Comparison of ENCODE assay signal across 25 cellular contexts in the genomic region with DNA sequence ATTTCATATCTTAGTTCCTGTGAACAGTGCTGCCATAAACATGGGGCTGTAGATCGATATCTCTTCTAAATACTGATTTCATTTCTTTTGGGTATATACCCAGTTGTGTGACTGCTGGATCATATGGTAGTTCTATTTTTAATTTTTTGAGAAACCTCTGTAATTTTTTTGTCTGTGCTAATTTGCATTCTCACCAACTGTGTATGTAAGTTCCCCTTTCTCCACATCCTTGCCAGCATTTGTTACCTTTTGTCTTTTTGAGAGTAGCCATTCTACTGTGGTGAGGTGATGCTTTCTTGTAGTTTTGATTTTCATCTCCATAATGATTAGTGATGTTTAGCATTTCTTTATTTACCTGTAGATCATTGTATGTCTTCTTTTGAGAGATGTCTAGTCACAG.
DNase-seq lines count a peak whose midpoint lies in the region; ATAC-seq and TF ChIP-seq lines count a peak whose summit lies in the region.
"Had no signal": no experiment of that assay in that cellular context is flagged by ENCODE, and none has a peak within 500 bp of the region (broad histone marks: within the 10 kb centered on the region; RNA-seq: fewer than 3 reads in every experiment).

No MANE protein-coding gene starts in this region.

- no peaks in the 10 kb centered on the region for H3K36me3 ChIP-seq in SU-DHL-6 (ENCODE audit: low read length)
- H3K36me3 ChIP-seq in lower lobe of right lung, result no peaks in the 10 kb centered on the region
- H3K36me3 ChIP-seq in CD8-positive, alpha-beta T cell (ENCODE audit: insufficient read depth, low read length), result no peaks in the 10 kb centered on the region
- H3K36me3 ChIP-seq: esophagus muscularis mucosa, gastroesophageal sphincter, tibial artery, WERI-Rb-1 had no signal

- peak; percentile 49 for ATAC-seq in GM18508 (IDR thresholded peaks at IDR 0.05; ENCODE audit: insufficient read depth, unreplicated experiment)
- peak; percentile 57 for ATAC-seq in HG02642 (IDR thresholded peaks at IDR 0.05; ENCODE audit: poor library complexity, unreplicated experiment)
- ATAC-seq in HG03432 (IDR thresholded peaks at IDR 0.05; ENCODE audit: unreplicated experiment), result peak; percentile 73
- no peak for ATAC-seq in lower lobe of right lung
- ATAC-seq in CD8-positive, alpha-beta T cell, result no peak
- ATAC-seq in HG03439 (IDR thresholded peaks at IDR 0.05; ENCODE audit: unreplicated experiment), result no peak
- ATAC-seq: gastroesophageal sphincter, left colon had no signal

- H3K27me3 ChIP-seq in SU-DHL-6 (ENCODE audit: low read length) (no peaks in the 10 kb centered on the region), lower lobe of right lung (ENCODE audit: low read depth) (no peaks in the 10 kb centered on the region)
- H3K27me3 ChIP-seq in CD8-positive, alpha-beta T cell (ENCODE audit: insufficient read depth, low read length), result no peaks in the 10 kb centered on the region
- H3K27me3 ChIP-seq: esophagus muscularis mucosa, gastroesophageal sphincter, tibial artery had no signal

- intact Hi-C loops in lower lobe of right lung (cut with DNase I), result no loop called here
- intact Hi-C loops in CD8-positive, alpha-beta T cell (cut with DNase I, micrococcal nuclease), result no loop called here

- no peak overlapping the region for H3K27ac Mint-ChIP-seq in CD8-positive, alpha-beta T cell
- H3K27ac Mint-ChIP-seq: nephron progenitor cell; T-helper 1 cell treated with Interleukin-12 subunit alpha and Interleukin-12 subunit beta and Interleukin-4 antibody, amounts not matched to agents 30 μg/mL and 1 μg/mL, for 36 hours had no signal

- H3K9me3 Mint-ChIP-seq in CD8-positive, alpha-beta T cell, result no peaks in the 10 kb centered on the region
- H3K9me3 Mint-ChIP-seq: nephron progenitor cell; T-helper 1 cell treated with Interleukin-12 subunit alpha and Interleukin-12 subunit beta and Interleukin-4 antibody, amounts not matched to agents 30 μg/mL and 1 μg/mL, for 36 hours had no signal

- no peaks in the 10 kb centered on the region for H4K20me1 ChIP-seq in SU-DHL-6 (ENCODE audit: low read depth, low read length)

- H3K4me3 Mint-ChIP-seq in CD8-positive, alpha-beta T cell, result no peak overlapping the region
- H3K4me3 Mint-ChIP-seq: central memory CD8-positive, alpha-beta T cell; nephron progenitor cell; T-helper 1 cell treated with Interleukin-12 subunit alpha and Interleukin-12 subunit beta and Interleukin-4 antibody, amounts not matched to agents 30 μg/mL and 1 μg/mL, for 36 hours had no signal

- H3K4me3 ChIP-seq in SU-DHL-6 (ENCODE audit: insufficient read depth, low read length, poor library complexity, severe bottlenecking), result peak overlapping the region; percentile 41
- no peak overlapping the region for H3K4me3 ChIP-seq in lower lobe of right lung
- H3K4me3 ChIP-seq in CD8-positive, alpha-beta T cell (ENCODE audit: low read depth, low read length), result no peak overlapping the region
- H3K4me3 ChIP-seq: esophagus muscularis mucosa, gastroesophageal sphincter, tibial artery had no signal

- H3K9ac ChIP-seq in SU-DHL-6 (ENCODE audit: low read length), result peak overlapping the region; percentile 21

- POLR2A ChIA-PET in CD8-positive, alpha-beta T cell (lab: Charles Lee), result no interaction called here

- TF ChIP-seq CTCF in SU-DHL-6 (IDR thresholded peaks at IDR 0.05; ENCODE audit: insufficient read depth, low read length, poor library complexity, severe bottlenecking), result no peak
- no peak for TF ChIP-seq CTCF in lower lobe of right lung (IDR thresholded peaks at IDR 0.05)
- no peak for TF ChIP-seq CTCF in CD8-positive, alpha-beta T cell (IDR thresholded peaks at IDR 0.05)

- H3K4me1 ChIP-seq in lower lobe of right lung, result no peaks in the 10 kb centered on the region
- H3K4me1 ChIP-seq in CD8-positive, alpha-beta T cell (ENCODE audit: insufficient read depth, low read length), result no peaks in the 10 kb centered on the region
- H3K4me1 ChIP-seq: esophagus muscularis mucosa, gastroesophageal sphincter, tibial artery had no signal

- no peaks in the 10 kb centered on the region for H3K36me3 Mint-ChIP-seq in CD8-positive, alpha-beta T cell

- H2AFZ ChIP-seq in SU-DHL-6 (ENCODE audit: low read depth, low read length, severe bottlenecking), result no peak overlapping the region

- no peaks in the 10 kb centered on the region; the same call in 1 of the 2 replicates for H3F3A ChIP-seq in SU-DHL-6 (ENCODE audit: insufficient read depth)

- H3K27me3 Mint-ChIP-seq in CD8-positive, alpha-beta T cell (ENCODE audit: low read depth), result no peaks in the 10 kb centered on the region
- H3K27me3 Mint-ChIP-seq: central memory CD8-positive, alpha-beta T cell had no signal

- H3K4me2 ChIP-seq in SU-DHL-6 (ENCODE audit: low read depth, low read length, poor library complexity, severe bottlenecking), result peak overlapping the region; percentile 66

- DNase-seq in lower lobe of right lung, result no peak
- DNase-seq in CD8-positive, alpha-beta T cell, result no peak
- DNase-seq in central memory CD4-positive, alpha-beta T cell, result no peak
- DNase-seq: activated CD4-positive, alpha-beta T cell treated with anti-CD3 and anti-CD28 coated beads, Interleukin-2, amount 50 U/mL, for 4 hours; activated naive CD4-positive, alpha-beta T cell treated with Interleukin-2 at 50 U/mL for 16 hours; activated T-cell treated with anti-CD3 and anti-CD28 coated beads for 4 hours; effector memory CD4-positive, alpha-beta T cell; left colon; midbrain; NCI-H146; NCI-H2171; NCI-H526; nephron progenitor cell; stimulated activated naive CD4-positive, alpha-beta T cell treated with Interleukin-2 at 50 U/mL for 16 hours; tibial artery; WERI-Rb-1 had no signal

- CTCF ChIA-PET in CD8-positive, alpha-beta T cell (lab: Charles Lee), result no interaction called here

- peak overlapping the region; percentile 73 for H3K27ac ChIP-seq in SU-DHL-6 (ENCODE audit: low read depth, low read length)
- no peak overlapping the region for H3K27ac ChIP-seq in lower lobe of right lung
- H3K27ac ChIP-seq in CD8-positive, alpha-beta T cell (ENCODE audit: low read depth, low read length), result no peak overlapping the region
- H3K27ac ChIP-seq: esophagus muscularis mucosa, gastroesophageal sphincter, tibial artery, WERI-Rb-1 had no signal

- no peaks in the 10 kb centered on the region for H3K79me2 ChIP-seq in SU-DHL-6 (ENCODE audit: insufficient read depth, low read length)

- H3K9me2 ChIP-seq in SU-DHL-6 (replicated peaks; ENCODE audit: insufficient read depth, low read length), result no peaks in the 10 kb centered on the region

- H3K9me3 ChIP-seq in SU-DHL-6 (ENCODE audit: insufficient read depth, low read length) (no peaks in the 10 kb centered on the region), lower lobe of right lung (no peaks in the 10 kb centered on the region)
- no peaks in the 10 kb centered on the region for H3K9me3 ChIP-seq in CD8-positive, alpha-beta T cell (ENCODE audit: low read length)
- H3K9me3 ChIP-seq: esophagus muscularis mucosa, gastroesophageal sphincter, tibial artery had no signal

- no peaks in the 10 kb centered on the region for H3K4me1 Mint-ChIP-seq in CD8-positive, alpha-beta T cell (ENCODE audit: low read depth)
- H3K4me1 Mint-ChIP-seq: central memory CD8-positive, alpha-beta T cell had no signal

Comparison
In these comparisons a context has a peak if more than half of its experiments do, and no peak if none do; other contexts are left out.
1. ATAC-seq: peak in GM18508 (single experiment), HG02642 (single experiment) and HG03432 (single experiment); none in lower lobe of right lung (0 of 2), CD8-positive, alpha-beta T cell (single experiment) and HG03439 (single experiment).